18 cellular contexts compared by ENCODE assay signal in genomic region chr3:151483961-151484360, GRCh38.
"Had no signal": no experiment of that assay in that cellular context is flagged by ENCODE, and none has a peak within 500 bp of the region (broad histone marks: within the 10 kb centered on the region; RNA-seq: fewer than 3 reads in every experiment).

No MANE protein-coding gene starts in this region.

- ATAC-seq: activated CD4-positive, CD25-positive, alpha-beta regulatory T cell treated with anti-CD3 and anti-CD28 coated beads, Interleukin-2, amount 50 U/mL, for 24 hours; activated CD8-positive, alpha-beta T cell treated with anti-CD3 and anti-CD28 coated beads for 36 hours had no signal

- H3K4me1 ChIP-seq: adrenal gland, colonic mucosa had no signal

- H3K9me3 ChIP-seq: adrenal gland, colonic mucosa had no signal

- H3K36me3 ChIP-seq: adrenal gland, colonic mucosa, WERI-Rb-1 had no signal

- H3K27me3 ChIP-seq: adrenal gland, colonic mucosa had no signal

- DNase-seq: activated CD4-positive, alpha-beta T cell treated with anti-CD3 and anti-CD28 coated beads for 4 hours; activated CD8-positive, alpha-beta memory T cell treated with anti-CD3 and anti-CD28 coated beads, Interleukin-2, amount 50 U/mL, for 4 hours; activated CD8-positive, alpha-beta T cell treated with anti-CD3 and anti-CD28 coated beads for 36 hours; activated naive CD4-positive, alpha-beta T cell treated with anti-CD3 and anti-CD28 coated beads, Interleukin-2, amount 50 U/mL, for 16 hours; activated naive CD8-positive, alpha-beta T cell treated with anti-CD3 and anti-CD28 coated beads, Interleukin-2, amount 10 ng/mL, durations not matched to agents 7 days and 5 days; adrenal gland; anterior cingulate cortex; caudate nucleus; NCI-H1092; NCI-H1417; NCI-H2029; NCI-H2107; NCI-H524; PC-9; SHP77 treated with DMSO at 0.1 percent for 48 hours; WERI-Rb-1 had no signal

- H3K4me3 ChIP-seq: adrenal gland, colonic mucosa, PC-9 had no signal

- H3K27ac ChIP-seq: adrenal gland, colonic mucosa, PC-9, WERI-Rb-1 had no signal
